Comparison of ENCODE assay signal across 21 cellular contexts in genomic region chr17:75060434-75061054, GRCh38. TPM values are rescaled to one million over a fixed set of nuclear protein-coding genes. Genes with fewer than 3 reads are reported as not detected.
A peak's percentile ranks its signal among the peaks of the same experiment; 100 is the strongest.
DNase-seq lines count a peak whose midpoint lies in the region; ATAC-seq and TF ChIP-seq lines count a peak whose summit lies in the region.
"Had no signal": no experiment of that assay in that cellular context is flagged by ENCODE, and none has a peak within 500 bp of the region (broad histone marks: within the 10 kb centered on the region; RNA-seq: fewer than 3 reads in every experiment).

No MANE protein-coding gene starts in this region.

- H3K36me3 ChIP-seq in heart right ventricle (peaks cover 0 to 91% (median 35%) of the 10 kb centered on the region in 9 donors), uterus (no peaks in the 10 kb centered on the region)

- peak overlapping the region in 9 of 10 donors; percentile 40 to 76 (median 68) for H3K27ac ChIP-seq in heart right ventricle
- peak overlapping the region; percentile 63 to 68 for H3K27ac ChIP-seq in uterus
- H3K27ac ChIP-seq: 22Rv1, epithelial cell of prostate, pancreas, SK-N-MC had no signal

- H3K4me1 ChIP-seq in heart right ventricle = peaks cover 0 to 20% (median 16%) of the 10 kb centered on the region in 9 donors
- H3K4me1 ChIP-seq in uterus = no peaks in the 10 kb centered on the region
- H3K4me1 ChIP-seq: pancreas had no signal

- no peak overlapping the region for H3K4me3 ChIP-seq in heart right ventricle
- no peak overlapping the region for H3K4me3 ChIP-seq in uterus
- H3K4me3 ChIP-seq: BLaER1 treated with 17β-estradiol and CSF1 and Interleukin-3, amounts not matched to agents 10 nM and 100 nM; GM23338; pancreas; SK-N-MC; testis had no signal

- H3K27me3 ChIP-seq in heart right ventricle = no peaks in the 10 kb centered on the region
- no peaks in the 10 kb centered on the region for H3K27me3 ChIP-seq in uterus
- H3K27me3 ChIP-seq: BLaER1 treated with 17β-estradiol and CSF1 and Interleukin-3, amounts not matched to agents 10 nM and 100 nM; pancreas; testis had no signal

- WGBS in heart right ventricle, 2 donors = 79 to 90% methylated on average over 26 of the region's 26 CpGs

- H3K9me3 ChIP-seq in heart right ventricle (no peaks in the 10 kb centered on the region), uterus (no peaks in the 10 kb centered on the region)
- H3K9me3 ChIP-seq: BLaER1 treated with 17β-estradiol and CSF1 and Interleukin-3, amounts not matched to agents 10 nM and 100 nM; pancreas; testis had no signal

- intact Hi-C loops in heart right ventricle (cut with DNase I) = loop anchor here in 3 of 10 donors (5.0 to 10.0 kb wide), 4 partner anchors 52 to 144 kb away; partner anchors contain the start of gene NUP85 (in 1 of the 3)
- intact Hi-C loops in posterior vena cava (cut with DNase I) = loop anchor here in 1 of 2 donors (10.0 kb wide), 1 partner anchor 144 kb away; the partner anchor contains the start of gene NUP85
- intact Hi-C loops in uterus (cut with DNase I; ENCODE audit: low total_unique reads) = no loop called here

- peak; percentile 35 for DNase-seq in DMS79 (lab: John Stamatoyannopoulos, UW)
- no peak for DNase-seq in DMS79 treated with DMSO at 0.1 percent for 48 hours (lab: John Stamatoyannopoulos, UW)
- peak in 1 of 2 donors; percentile 31 for DNase-seq in heart right ventricle
- DNase-seq in posterior vena cava (ENCODE audit: low spot score) = peak; percentile 71
- DNase-seq in uterus = no peak
- no peak for DNase-seq in activated CD8-positive, alpha-beta memory T cell treated with anti-CD3 and anti-CD28 coated beads, Interleukin-2, amount 50 U/mL, for 4 hours
- DNase-seq in medulla oblongata (ENCODE audit: extremely low spot score) = no peak
- DNase-seq: activated CD4-positive, alpha-beta T cell treated with anti-CD3 and anti-CD28 coated beads, Interleukin-2, amount 50 U/mL, for 48 hours; cortex of kidney; islet precursor cell; MM.1S; NCI-H187 had no signal

- ATAC-seq in heart right ventricle (peak; percentile 44 to 83 (median 66)), HG03457 (IDR thresholded peaks at IDR 0.05; ENCODE audit: unreplicated experiment) (no peak)

- TF ChIP-seq CTCF in heart right ventricle (IDR thresholded peaks at IDR 0.05) (no peak), uterus (IDR thresholded peaks at IDR 0.05) (no peak)

- no peak for TF ChIP-seq POLR2A in uterus (IDR thresholded peaks at IDR 0.05)

RNA-seq across cellular contexts. Expression of gene KCTD2, which starts 13.5 kb away (rescaled TPM):
- total RNA-seq in heart right ventricle (10 to 100 TPM; 19.6 to 41.1 (median 29.6) TPM), posterior vena cava (10 to 100 TPM; 23.0 to 25.0 TPM), uterus (10 to 100 TPM in 2 of 4 donors, 1 to 10 TPM in 2; 2.4 to 39.0 (median 15.0) TPM)
- polyA plus RNA-seq in heart right ventricle = 10 to 100 TPM; 11.8 to 19.2 TPM

RNA-seq across cellular contexts. Expression of gene ATP5PD, which starts 13.8 kb away (rescaled TPM):
- total RNA-seq in heart right ventricle (1,000 to 10,000 TPM in 1 of 10 donors, 100 to 1,000 TPM in 9; 678 to 1,003 (median 867) TPM), posterior vena cava (100 to 1,000 TPM; 205 to 235 TPM), uterus (100 to 1,000 TPM; 117 to 282 (median 168) TPM)
- polyA plus RNA-seq in heart right ventricle = 1,000 to 10,000 TPM in 1 of 2 donors, 100 to 1,000 TPM in 1; 870 to 2,296 TPM

RNA-seq across cellular contexts. Expression of gene SLC16A5, which starts 27.2 kb away (rescaled TPM):
- total RNA-seq in heart right ventricle (10 to 100 TPM in 8 of 10 donors, 1 to 10 TPM in 2; 7.5 to 17.4 (median 11.9) TPM), posterior vena cava (1 to 10 TPM; 6.1 to 8.1 TPM), uterus (10 to 100 TPM in 2 of 4 donors, 1 to 10 TPM in 1, not detected in 1; 4.1 to 17.5 (median 12.1) TPM)
- polyA plus RNA-seq in heart right ventricle = 10 to 100 TPM in 1 of 2 donors, 1 to 10 TPM in 1; 3.6 to 12.4 TPM
- total RNA-seq: OCI-LY7 had no signal

RNA-seq across cellular contexts. Expression of gene MRPL58, which starts 48.1 kb away (rescaled TPM):
- total RNA-seq in heart right ventricle = 10 to 100 TPM; 43.7 to 64.1 (median 51.7) TPM
- polyA plus RNA-seq in heart right ventricle = 10 to 100 TPM; 71.8 to 72.3 TPM
- 10 to 100 TPM; 23.3 to 23.5 TPM for total RNA-seq in posterior vena cava
- 10 to 100 TPM; 18.2 to 26.4 (median 20.8) TPM for total RNA-seq in uterus

RNA-seq across cellular contexts. Expression of gene ARMC7, which starts 49.2 kb away (rescaled TPM):
- 1 to 10 TPM; 4.7 to 7.9 (median 5.2) TPM for total RNA-seq in heart right ventricle
- polyA plus RNA-seq in heart right ventricle = 1 to 10 TPM; 3.1 to 7.2 TPM
- 1 to 10 TPM; 5.8 to 6.4 TPM for total RNA-seq in posterior vena cava
- 1 to 10 TPM in 2 of 4 donors, under 1 TPM in 2; 0.29 to 9.2 (median 2.0) TPM for total RNA-seq in uterus

Comparison
In these comparisons a context has a peak if more than half of its experiments do, and no peak if none do; other contexts are left out.
1. DNase-seq: peak in DMS79 (single experiment) and posterior vena cava (single experiment); none in DMS79 treated with DMSO at 0.1 percent for 48 hours (single experiment), uterus (0 of 2), activated CD8-positive, alpha-beta memory T cell treated with anti-CD3 and anti-CD28 coated beads, Interleukin-2, amount 50 U/mL, for 4 hours (single experiment) and medulla oblongata (single experiment).